ENCODE assay signal across 1 cellular context in genomic region chr14:67695394-67695949, GRCh38.
TF ChIP-seq lines count a peak whose summit lies in the region.

TSS of gene RDH11 (minus strand) at chr14:67695764. CDS start at chr14:67695703, 61 bp downstream.

TF ChIP-seq in GM12878, 131 proteins besides CTCF, POLR2A, EP300 and RAD21 (continued from another document):
- TF ChIP-seq CUX1 (IDR thresholded peaks at IDR 0.05; ENCODE audit: insufficient replicate concordance, low read depth, low read length) (no peak), POLR2AphosphoS2 (IDR thresholded peaks at IDR 0.05; ENCODE audit: low read depth, low read length) (no peak), BACH1 (IDR thresholded peaks at IDR 0.05; ENCODE audit: borderline replicate concordance) (peak; percentile 42; the same call in 1 of the 2 replicates), ZBTB40 (IDR thresholded peaks at IDR 0.05; ENCODE audit: borderline replicate concordance) (no peak; the same call in 1 of the 2 replicates), BCL11A (IDR thresholded peaks at IDR 0.05; ENCODE audit: low read depth, low read length) (no peak), FOXK2 (IDR thresholded peaks at IDR 0.05) (no peak)
